ENCODE assay signal across 11 cellular contexts in the genomic region with DNA sequence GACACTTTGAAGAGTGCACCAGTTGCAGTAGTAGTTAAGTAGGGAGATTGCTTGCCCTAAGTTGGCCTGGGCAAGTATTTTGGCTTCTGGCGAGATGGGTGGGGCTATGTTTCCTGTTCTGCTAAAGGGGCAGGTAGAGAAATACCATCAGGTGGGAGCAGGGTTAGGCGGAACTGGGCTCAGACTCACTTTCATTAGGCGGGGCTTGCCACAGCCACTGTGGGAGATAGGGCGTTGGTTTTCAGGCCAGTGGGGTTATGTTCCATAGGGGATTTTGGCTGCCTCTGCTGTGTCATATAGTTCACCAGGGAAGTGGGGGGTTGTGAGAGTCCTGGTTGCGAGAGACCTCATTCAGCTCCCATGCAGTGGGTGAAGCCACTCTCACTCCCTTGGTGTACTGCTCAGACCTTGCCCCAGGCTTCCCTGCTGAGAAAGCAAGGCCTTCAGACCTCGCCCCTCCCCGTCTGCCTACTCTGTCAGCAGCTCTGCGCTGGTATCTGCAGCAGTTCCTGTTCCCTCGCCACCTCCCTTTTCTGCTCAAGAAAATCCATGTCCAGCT. TPM values are rescaled to one million over a fixed set of nuclear protein-coding genes. Genes with fewer than 3 reads are reported as not detected.
DNase-seq lines count a peak whose midpoint lies in the region; ATAC-seq and TF ChIP-seq lines count a peak whose summit lies in the region.
"Had no signal": no experiment of that assay in that cellular context is flagged by ENCODE, and none has a peak within 500 bp of the region (broad histone marks: within the 10 kb centered on the region; RNA-seq: fewer than 3 reads in every experiment).

No MANE protein-coding gene starts in this region.

- ATAC-seq in GM21367 (IDR thresholded peaks at IDR 0.05; ENCODE audit: unreplicated experiment) (peak; percentile 81), HG03571 (IDR thresholded peaks at IDR 0.05; ENCODE audit: unreplicated experiment) (peak; percentile 73), lung (ENCODE audit: insufficient read depth, low FRiP score) (peak; percentile 50), thoracic aorta (ENCODE audit: insufficient number of reproducible peaks, low FRiP score, low read depth) (no peak)
- peak; percentile 96 for ATAC-seq in activated T-helper 17 cell treated with anti-CD3 and anti-CD28 coated beads, Interleukin-2, amount 50 U/mL, for 72 hours (replicated peaks)

- WGBS in lung, 2 donors: 75 to 79% methylated on average over 9 of the region's 9 CpGs

- H3K4me3 Mint-ChIP-seq in activated T-helper 17 cell treated with anti-CD3 and anti-CD28 coated beads, Interleukin-2, amount 50 U/mL, for 72 hours: peak overlapping the region; percentile 71

- peak overlapping the region; percentile 73 for H3K27ac Mint-ChIP-seq in activated T-helper 17 cell treated with anti-CD3 and anti-CD28 coated beads, Interleukin-2, amount 50 U/mL, for 72 hours

- H3K27me3 ChIP-seq in lung (ENCODE audit: control insufficient read depth, insufficient read depth) (no peaks in the 10 kb centered on the region), thoracic aorta (replicated peaks; ENCODE audit: insufficient read depth) (no peaks in the 10 kb centered on the region)
- H3K27me3 ChIP-seq: BLaER1 treated with 17β-estradiol and CSF1 and Interleukin-3, amounts not matched to agents 10 nM and 100 nM had no signal

- no peak for TF ChIP-seq CTCF in 22Rv1 (IDR thresholded peaks at IDR 0.05)
- TF ChIP-seq CTCF in lung (IDR thresholded peaks at IDR 0.05; ENCODE audit: control extremely low read depth, extremely low read depth): no peak
- no peak for TF ChIP-seq CTCF in thoracic aorta (IDR thresholded peaks at IDR 0.05)

- no peaks in the 10 kb centered on the region for H3K27me3 Mint-ChIP-seq in activated T-helper 17 cell treated with anti-CD3 and anti-CD28 coated beads, Interleukin-2, amount 50 U/mL, for 72 hours

- H3K27ac ChIP-seq in 22Rv1: 0 out of 2 replicates have a peak overlapping the region, but pooled peaks have one; percentile 5
- no peak overlapping the region for H3K27ac ChIP-seq in lung (ENCODE audit: low read depth in 1 of 2, low read length in 1 of 2)
- H3K27ac ChIP-seq in thoracic aorta: peak overlapping the region in 1 of 2 donors; percentile 14
- H3K27ac ChIP-seq: parathyroid adenoma, VCaP had no signal

- peaks cover 11% of the 10 kb centered on the region for H3K9me3 Mint-ChIP-seq in activated T-helper 17 cell treated with anti-CD3 and anti-CD28 coated beads, Interleukin-2, amount 50 U/mL, for 72 hours

- DNase-seq in lung (ENCODE audit: low spot score) (no peak), thoracic aorta (ENCODE audit: low spot score) (no peak), G401 (ENCODE audit: low spot score) (no peak), C1 segment of cervical spinal cord (lab: John Stamatoyannopoulos, UW) (no peak)

- H3K36me3 ChIP-seq in lung (ENCODE audit: control insufficient read depth in 2 of 2, insufficient read depth in 2 of 2, low read length in 2 of 2) (peaks cover 0 to 4% of the 10 kb centered on the region in 2 donors), thoracic aorta (no peaks in the 10 kb centered on the region)

- H3K4me1 ChIP-seq in lung (ENCODE audit: control insufficient read depth in 2 of 2, insufficient read depth in 2 of 2, low read length in 2 of 2): peaks cover 0 to 14% of the 10 kb centered on the region in 2 donors
- peaks cover 3 to 29% of the 10 kb centered on the region in 2 donors for H3K4me1 ChIP-seq in thoracic aorta (ENCODE audit: control insufficient read depth in 1 of 2, low read depth in 2 of 2)
- H3K4me1 ChIP-seq: parathyroid adenoma had no signal

- H3K36me3 Mint-ChIP-seq in activated T-helper 17 cell treated with anti-CD3 and anti-CD28 coated beads, Interleukin-2, amount 50 U/mL, for 72 hours (ENCODE audit: low read depth): peaks cover 89% of the 10 kb centered on the region

- peaks cover 49% of the 10 kb centered on the region for H3K4me1 Mint-ChIP-seq in activated T-helper 17 cell treated with anti-CD3 and anti-CD28 coated beads, Interleukin-2, amount 50 U/mL, for 72 hours

- H3K9me3 ChIP-seq in lung (ENCODE audit: control insufficient read depth in 2 of 2, insufficient read depth in 1 of 2, low read length in 1 of 2) (peaks cover 0 to 3% of the 10 kb centered on the region in 2 donors), thoracic aorta (peaks cover 7% of the 10 kb centered on the region)

- in situ Hi-C loops in G401 (cut with HindIII; ENCODE audit: low sequenced_read_pairs): no loop called here

- no peak overlapping the region for H3K4me3 ChIP-seq in lung
- peak overlapping the region; percentile 52 for H3K4me3 ChIP-seq in thoracic aorta
- H3K4me3 ChIP-seq: BLaER1 treated with 17β-estradiol and CSF1 and Interleukin-3, amounts not matched to agents 10 nM and 100 nM had no signal

RNA-seq across cellular contexts. Expression of a gene that starts 43.3 kb away (rescaled TPM):
- total RNA-seq in activated T-helper 17 cell treated with anti-CD3 and anti-CD28 coated beads, Interleukin-2, amount 50 U/mL, for 72 hours: 10 to 100 TPM; 65.6 to 82.9 TPM
- total RNA-seq in lung: 10 to 100 TPM; 29.3 to 78.2 TPM
- 10 to 100 TPM in 1 of 2 donors, 1 to 10 TPM in 1; 8.6 to 13.9 TPM for polyA plus RNA-seq in lung
- 10 to 100 TPM; 28.3 to 79.6 TPM for total RNA-seq in thoracic aorta
- total RNA-seq in G401 (2014; rRNA removed; shearing (Covaris generic)): 13.4 and 18.7 TPM in 2 replicates
